In the genomic region with DNA sequence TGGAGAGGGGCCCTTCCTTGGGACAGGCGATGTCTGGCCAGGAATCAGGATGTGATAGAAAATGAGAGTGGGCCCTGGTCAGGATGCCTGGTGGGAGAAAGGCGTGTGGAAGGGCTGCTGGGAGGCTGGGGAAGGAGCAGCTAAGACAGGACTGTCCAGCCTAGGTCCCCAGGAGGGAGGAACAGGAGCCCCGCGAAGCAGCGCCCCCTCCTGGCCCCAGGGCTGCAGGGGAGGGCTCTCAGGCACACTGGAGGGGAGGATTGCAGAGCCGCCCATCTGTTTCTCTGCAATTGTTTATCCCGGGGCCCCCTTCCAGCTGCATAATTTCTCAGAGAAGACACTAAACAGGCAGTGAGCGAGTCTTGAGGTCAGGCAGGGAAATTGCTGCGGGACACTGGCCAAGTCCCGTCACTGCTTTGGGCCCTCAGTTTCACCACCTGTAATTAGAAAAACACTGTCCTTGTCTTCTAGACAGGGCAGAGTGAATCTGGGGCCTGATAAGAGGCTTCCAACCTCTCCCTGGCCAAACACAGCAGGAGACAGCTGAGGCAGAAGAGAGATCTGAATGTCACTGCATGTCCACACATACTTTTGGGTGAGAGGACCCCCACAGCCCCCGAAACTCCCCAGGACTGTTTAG, we compare ENCODE assay signal across 10 cellular contexts. TPM values are rescaled to one million over a fixed set of nuclear protein-coding genes. Genes with fewer than 3 reads are reported as not detected.
DNase-seq lines count a peak whose midpoint lies in the region; ATAC-seq, FAIRE-seq and TF ChIP-seq lines count a peak whose summit lies in the region.
"Had no signal": no experiment of that assay in that cellular context is flagged by ENCODE, and none has a peak within 500 bp of the region (broad histone marks: within the 10 kb centered on the region; RNA-seq: fewer than 3 reads in every experiment).

No MANE protein-coding gene starts in this region.

- H3K9me2 ChIP-seq in hepatocyte (replicated peaks; ENCODE audit: insufficient read depth) = no peaks in the 10 kb centered on the region

- no peak overlapping the region for H3K4me3 ChIP-seq in AG04450 (ENCODE audit: low read depth, low read length)
- no peak overlapping the region for H3K4me3 ChIP-seq in WI38 (ENCODE audit: low read depth, low read length)
- H3K4me3 ChIP-seq in hepatocyte = no peak overlapping the region

- H4K20me1 ChIP-seq in hepatocyte (ENCODE audit: insufficient read depth, poor library complexity, severe bottlenecking) = no peaks in the 10 kb centered on the region

- WGBS in hepatocyte (ENCODE audit: low lambda C conversion rate, missing lambda C conversion rate) = 39% methylated on average over 11 of the region's 11 CpGs

- no peaks in the 10 kb centered on the region for H3K36me3 ChIP-seq in hepatocyte (replicated peaks; ENCODE audit: insufficient read depth, low read depth)

- H3K9me3 ChIP-seq in AG04450 (ENCODE audit: control insufficient read depth, insufficient read depth, low read length) = no peaks in the 10 kb centered on the region; the same call in 1 of the 2 replicates
- no peaks in the 10 kb centered on the region for H3K9me3 ChIP-seq in hepatocyte (ENCODE audit: low read depth)

- POLR2A ChIA-PET in AG04450 (lab: Yijun Ruan, JAX) = no interaction called here

- H3K27me3 ChIP-seq in AG04450 (ENCODE audit: control insufficient read depth, insufficient read depth, low read length) (peaks cover 67% of the 10 kb centered on the region), hepatocyte (peaks cover 45% of the 10 kb centered on the region)

- no peaks in the 10 kb centered on the region for H3K79me2 ChIP-seq in hepatocyte

- no peak for FAIRE-seq in GM12892 (lab: Jason Lieb, UNC)

- DNase-seq in AG04450 (ENCODE audit: low read depth, low spot score) (no peak), GM12892 (ENCODE audit: insufficient read length) (peak; percentile 63), hepatocyte (ENCODE audit: low spot score) (no peak), NCI-H1092 treated with DMSO at 0.1 percent for 48 hours (lab: John Stamatoyannopoulos, UW) (no peak), NK-92 (lab: John Stamatoyannopoulos, UW; ENCODE audit: unreplicated experiment) (no peak)
- DNase-seq: kidney glomerular epithelial cell had no signal

- CTCF ChIA-PET in AG04450 (lab: Charles Lee) = interaction anchor here (0.5 to 1.2 kb wide), 4 partner anchors 10 to 434 kb away, joined by 3 to 5 read pairs (median 3); no protein-coding TSS in a partner anchor

- H2AFZ ChIP-seq in hepatocyte = no peak overlapping the region

- H3K4me2 ChIP-seq in hepatocyte = no peak overlapping the region

- ATAC-seq in HG03439 (IDR thresholded peaks at IDR 0.05; ENCODE audit: unreplicated experiment) = no peak
- no peak for ATAC-seq in GM18867 (IDR thresholded peaks at IDR 0.05; ENCODE audit: unreplicated experiment)

- TF ChIP-seq CTCF in AG04450 (IDR thresholded peaks at IDR 0.05; ENCODE audit: low read depth, low read length) (peak; percentile 45), WI38 (IDR thresholded peaks at IDR 0.05; ENCODE audit: low read depth, low read length) (peak; percentile 41), hepatocyte (IDR thresholded peaks at IDR 0.05; ENCODE audit: poor library complexity) (peak; percentile 36)

- no peak for TF ChIP-seq POLR2A in GM12892 (IDR thresholded peaks at IDR 0.05; ENCODE audit: low read depth, low read length)

- H3K4me1 ChIP-seq in hepatocyte (ENCODE audit: insufficient read depth) = peaks cover 15% of the 10 kb centered on the region

- H3K27ac ChIP-seq in AG04450 (ENCODE audit: low read depth, low read length) (no peak overlapping the region), hepatocyte (no peak overlapping the region)

RNA-seq across cellular contexts. Expression of gene NPPC, which starts 3.9 kb away (rescaled TPM):
- polyA plus RNA-seq in AG04450 (2011; rRNA removed) (not detected in 2 replicates), hepatocyte (1.8 TPM in 1 of 2 replicates, not detected in the other)
- not detected in 2 replicates for polyA minus RNA-seq in AG04450 (2011; rRNA and poly(A)+ RNA removed)
- polyA plus RNA-seq in GM12892 (2012; ENCODE audit: missing spikeins) = not detected
- total RNA-seq in hepatocyte = not detected in 2 replicates
- total RNA-seq: M059J had no signal

RNA-seq across cellular contexts. Expression of gene DIS3L2, which starts 31.4 kb away (rescaled TPM):
- 8.2 and 9.9 TPM in 2 replicates for polyA plus RNA-seq in AG04450 (2011; rRNA removed)
- 11.3 and 15.2 TPM in 2 replicates for polyA minus RNA-seq in AG04450 (2011; rRNA and poly(A)+ RNA removed)
- polyA plus RNA-seq in GM12892 (2012; ENCODE audit: missing spikeins) = 16.2 TPM
- 18.2 and 19.5 TPM in 2 replicates for total RNA-seq in hepatocyte
- 20.0 and 28.3 TPM in 2 replicates for polyA plus RNA-seq in hepatocyte
